21 cellular contexts compared by ENCODE assay signal in genomic region chr4:148091896-148092295, GRCh38.
"Had no signal": no experiment of that assay in that cellular context is flagged by ENCODE, and none has a peak within 500 bp of the region (broad histone marks: within the 10 kb centered on the region; RNA-seq: fewer than 3 reads in every experiment).

No MANE protein-coding gene starts in this region.

- H3K4me1 ChIP-seq: parathyroid adenoma, testis, tibial nerve, upper lobe of right lung, vagina had no signal

- FAIRE-seq: frontal cortex had no signal

- DNase-seq: cortex of kidney; dorsolateral prefrontal cortex; effector CD8-positive, alpha-beta T cell; heart left ventricle; hippocampal formation; left colon; mesendoderm; occipital lobe; psoas muscle; retina; stimulated activated CD4-positive, alpha-beta T cell treated with anti-CD3 and anti-CD28 coated beads, Interleukin-2, amount 100 ng/mL, for 24 hours; stimulated activated CD4-positive, alpha-beta T cell treated with anti-CD3 and anti-CD28 coated beads, Interleukin-4, amount 100 ng/mL, for 4 hours; stimulated activated naive B cell treated with anti-CD40 and anti-IgM and Interleukin-4, amounts not matched to agents 10 μg/mL and 1 μg/mL and 100 μg/mL, for 72 hours; stimulated activated naive CD8-positive, alpha-beta T cell treated with anti-CD3 and anti-CD28 coated beads, Interleukin-15, amount 100 ng/mL, for 72 hours; testis; upper lobe of right lung had no signal

- H3K4me3 ChIP-seq: dorsolateral prefrontal cortex, heart left ventricle, psoas muscle, skin epidermis, testis, tibial nerve, upper lobe of right lung, vagina had no signal

- H3K9ac ChIP-seq: parathyroid adenoma had no signal

- H3K27me3 ChIP-seq: dorsolateral prefrontal cortex, heart left ventricle, testis, tibial nerve, upper lobe of right lung, vagina had no signal

- H3K27ac ChIP-seq: heart left ventricle, parathyroid adenoma, psoas muscle, skin epidermis, testis, tibial nerve, upper lobe of right lung, vagina had no signal

- H2AFZ ChIP-seq: parathyroid adenoma had no signal

- H3K36me3 ChIP-seq: upper lobe of right lung, vagina had no signal

- H3K79me2 ChIP-seq: parathyroid adenoma had no signal

- H3K9me3 ChIP-seq: heart left ventricle, psoas muscle, testis, tibial nerve, upper lobe of right lung, vagina had no signal
